In the genomic region with DNA sequence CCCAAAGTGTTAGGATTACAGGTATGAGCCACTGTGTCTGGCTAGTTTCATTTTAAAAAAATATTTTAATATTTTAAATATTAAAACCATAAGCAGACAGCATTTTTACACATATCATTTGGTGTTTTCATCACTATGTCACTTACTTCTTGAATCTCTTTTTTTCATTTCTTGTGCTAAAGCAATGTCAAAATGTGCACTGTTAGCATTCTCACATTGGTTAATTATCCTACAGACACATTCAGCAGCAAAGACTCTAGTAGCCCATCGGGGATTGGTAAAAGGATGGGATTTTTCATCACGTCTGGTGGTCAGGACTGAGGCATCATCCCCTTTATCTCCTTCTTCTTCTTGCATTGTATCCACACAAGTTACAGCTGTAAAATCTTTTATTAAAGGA, we compare ENCODE assay signal across 27 cellular contexts.
"Had no signal": no experiment of that assay in that cellular context is flagged by ENCODE, and none has a peak within 500 bp of the region (broad histone marks: within the 10 kb centered on the region; RNA-seq: fewer than 3 reads in every experiment).

No MANE protein-coding gene starts in this region.

- H3K4me3 ChIP-seq: coronary artery, dorsolateral prefrontal cortex, esophagus squamous epithelium, gastrocnemius medialis, heart right ventricle, left lung, lower lobe of right lung, mucosa of descending colon had no signal

- H3K36me3 ChIP-seq: gastrocnemius medialis had no signal

- DNase-seq: dermis blood vessel endothelial cell; dorsolateral prefrontal cortex; effector CD4-positive, alpha-beta T cell; effector memory CD4-positive, alpha-beta T cell; erythroblast; esophagus squamous epithelium; foreskin fibroblast; foreskin melanocyte; gastrocnemius medialis; glutamatergic neuron; head of caudate nucleus; heart right ventricle; hippocampal formation; left cardiac atrium; left lung; left ventricle myocardium superior; lower lobe of right lung; mesenchymal stem cell; mucosa of descending colon; naive B cell had no signal

- H3K27me3 ChIP-seq: dorsolateral prefrontal cortex, esophagus squamous epithelium, gastrocnemius medialis, heart right ventricle, left lung had no signal

- H3K27ac ChIP-seq: coronary artery, dorsolateral prefrontal cortex, epithelial cell of prostate, esophagus squamous epithelium, gastrocnemius medialis, heart right ventricle, left lung, lower lobe of right lung had no signal

- H3K4me1 ChIP-seq: esophagus squamous epithelium, left lung, lower lobe of right lung had no signal

- ATAC-seq: esophagus mucosa, gastrocnemius medialis, heart right ventricle, left cardiac atrium, left lung, left ventricle myocardium superior, lower lobe of right lung, mucosa of descending colon had no signal

- FAIRE-seq: colon, endometrium, islet of Langerhans, keratinocyte had no signal

- H3K9me3 ChIP-seq: esophagus squamous epithelium, gastrocnemius medialis, heart right ventricle, left lung, lower lobe of right lung, mucosa of descending colon had no signal
